In the genomic region with DNA sequence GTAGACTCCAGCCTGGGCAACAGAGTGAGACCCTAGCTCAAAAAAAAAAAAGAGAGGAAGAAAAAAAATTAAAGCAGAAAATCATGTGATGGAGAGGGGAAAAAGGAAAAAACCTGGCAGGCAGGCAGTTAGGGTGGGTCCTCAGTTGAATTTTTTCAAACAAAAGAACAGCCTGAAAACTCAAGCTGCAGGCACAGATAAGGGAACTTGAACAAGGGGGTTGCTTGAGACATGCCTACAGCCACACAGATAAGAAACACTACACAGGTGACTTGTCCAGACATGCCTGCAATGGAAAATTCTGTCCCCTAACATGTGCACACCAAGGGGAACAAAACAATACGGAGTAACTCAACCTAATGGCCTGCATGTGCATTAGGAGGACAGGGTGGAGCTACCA, we compare ENCODE assay signal across 3 cellular contexts.
TF ChIP-seq lines count a peak whose summit lies in the region.

No MANE protein-coding gene starts in this region.

TF ChIP-seq in A549, 52 proteins besides CTCF, POLR2A, EP300 and RAD21:
- no peak for TF ChIP-seq ZNF302 (CRISPR knock-in tag; IDR thresholded peaks at IDR 0.05)
- TF ChIP-seq ZFP36 (IDR thresholded peaks at IDR 0.05; ENCODE audit: borderline replicate concordance, partially characterized antibody) = peak; percentile 95
- no peak for TF ChIP-seq JUNB (IDR thresholded peaks at IDR 0.05)
- no peak for TF ChIP-seq CHD4 (IDR thresholded peaks at IDR 0.05; ENCODE audit: borderline replicate concordance)

TF ChIP-seq in HEK293, 187 proteins besides CTCF, POLR2A, EP300 and RAD21:
- TF ChIP-seq ZIC2 (tag by site-specific recombination; IDR thresholded peaks at IDR 0.05) (no peak), SETDB1 (IDR thresholded peaks at IDR 0.05; ENCODE audit: insufficient read length, low read length) (peak; percentile 93), ZFP69B (tag by site-specific recombination; IDR thresholded peaks at IDR 0.05) (no peak), ZNF2 (tag by site-specific recombination; IDR thresholded peaks at IDR 0.05) (no peak)

TF ChIP-seq in K562, 482 proteins besides CTCF, POLR2A, EP300 and RAD21 (continues in another document):
- TF ChIP-seq RAD51 (IDR thresholded peaks at IDR 0.05; ENCODE audit: borderline replicate concordance, low read depth) (peak; percentile 40; the same call in 1 of the 2 replicates), STAT5A (IDR thresholded peaks at IDR 0.05; ENCODE audit: borderline replicate concordance, low read length) (peak; percentile 42; the same call in 1 of the 2 replicates), SMAD3 (CRISPR knock-in tag; conservative IDR thresholded peaks at IDR 0.05) (no peak), TAF15 (IDR thresholded peaks at IDR 0.05; ENCODE audit: low read depth, low read length) (no peak), ZNF79 (CRISPR knock-in tag; IDR thresholded peaks at IDR 0.05; ENCODE audit: low read depth) (no peak), CCNT2 (IDR thresholded peaks at IDR 0.05; ENCODE audit: borderline replicate concordance, extremely low read depth, insufficient read length, low read depth, low read length) (peak; percentile 30), NCOA1 (IDR thresholded peaks at IDR 0.05; ENCODE audit: low read depth) (0 out of 2 replicates have a peak, but pooled peaks have one; percentile 33), FOXM1 (IDR thresholded peaks at IDR 0.05; ENCODE audit: low read depth) (peak; percentile 67; the same call in 1 of the 2 replicates), FOXM1 (CRISPR knock-in tag; IDR thresholded peaks at IDR 0.05; ENCODE audit: low read depth) (no peak), GABPA (tag; conservative IDR thresholded peaks at IDR 0.05; ENCODE audit: low read depth) (no peak), CBX3 (IDR thresholded peaks at IDR 0.05; ENCODE audit: borderline replicate concordance in 1 of 2, low read length in 2 of 2) (peak in 1 of 2 experiments; percentile 95; a peak in 2 of 3 replicates), ARNT (IDR thresholded peaks at IDR 0.05) (peak in 1 of 2 experiments; percentile 61; a peak in 2 of 4 replicates), NFIC (IDR thresholded peaks at IDR 0.05) (peak; percentile 72), ZC3H8 (IDR thresholded peaks at IDR 0.05) (0 out of 2 replicates have a peak, but pooled peaks have one; percentile 34), TEAD4 (IDR thresholded peaks at IDR 0.05; ENCODE audit: low read length) (peak; percentile 80), TEAD4 (CRISPR knock-in tag; IDR thresholded peaks at IDR 0.05; ENCODE audit: borderline replicate concordance) (no peak), HDAC3 (IDR thresholded peaks at IDR 0.05; ENCODE audit: borderline replicate concordance, partially characterized antibody) (peak; percentile 65), ZNF444 (CRISPR knock-in tag; IDR thresholded peaks at IDR 0.05) (no peak), MTA2 (IDR thresholded peaks at IDR 0.05; ENCODE audit: low read depth) (peak; percentile 86), CBFA2T3 (IDR thresholded peaks at IDR 0.05) (peak; percentile 95), NR4A1 (CRISPR knock-in tag; IDR thresholded peaks at IDR 0.05) (no peak), NR4A1 (tag; IDR thresholded peaks at IDR 0.05) (0 out of 2 replicates have a peak, but pooled peaks have one; percentile 49), NR2C1 (IDR thresholded peaks at IDR 0.05) (no peak), NR2C1 (tag; IDR thresholded peaks at IDR 0.05) (0 out of 2 replicates have a peak, but pooled peaks have one; percentile 17), TAL1 (IDR thresholded peaks at IDR 0.05) (peak; percentile 90), DMBX1 (CRISPR knock-in tag; IDR thresholded peaks at IDR 0.05; ENCODE audit: borderline replicate concordance) (peak; percentile 69), RBM14 (IDR thresholded peaks at IDR 0.05; ENCODE audit: borderline replicate concordance, insufficient read depth, low read depth, low read length) (no peak), LCOR (CRISPR knock-in tag; IDR thresholded peaks at IDR 0.05) (no peak), KLF16 (IDR thresholded peaks at IDR 0.05) (peak; percentile 57; the same call in 1 of the 2 replicates), CXXC5 (CRISPR knock-in tag; IDR thresholded peaks at IDR 0.05) (0 out of 2 replicates have a peak, but pooled peaks have one; percentile 21), RFX7 (CRISPR knock-in tag; IDR thresholded peaks at IDR 0.05) (no peak), SMARCE1 (IDR thresholded peaks at IDR 0.05) (peak; percentile 69), SLC30A9 (CRISPR knock-in tag; IDR thresholded peaks at IDR 0.05) (no peak), HNRNPUL1 (IDR thresholded peaks at IDR 0.05; ENCODE audit: low read length) (no peak)
- TF ChIP-seq, protein P1, sequence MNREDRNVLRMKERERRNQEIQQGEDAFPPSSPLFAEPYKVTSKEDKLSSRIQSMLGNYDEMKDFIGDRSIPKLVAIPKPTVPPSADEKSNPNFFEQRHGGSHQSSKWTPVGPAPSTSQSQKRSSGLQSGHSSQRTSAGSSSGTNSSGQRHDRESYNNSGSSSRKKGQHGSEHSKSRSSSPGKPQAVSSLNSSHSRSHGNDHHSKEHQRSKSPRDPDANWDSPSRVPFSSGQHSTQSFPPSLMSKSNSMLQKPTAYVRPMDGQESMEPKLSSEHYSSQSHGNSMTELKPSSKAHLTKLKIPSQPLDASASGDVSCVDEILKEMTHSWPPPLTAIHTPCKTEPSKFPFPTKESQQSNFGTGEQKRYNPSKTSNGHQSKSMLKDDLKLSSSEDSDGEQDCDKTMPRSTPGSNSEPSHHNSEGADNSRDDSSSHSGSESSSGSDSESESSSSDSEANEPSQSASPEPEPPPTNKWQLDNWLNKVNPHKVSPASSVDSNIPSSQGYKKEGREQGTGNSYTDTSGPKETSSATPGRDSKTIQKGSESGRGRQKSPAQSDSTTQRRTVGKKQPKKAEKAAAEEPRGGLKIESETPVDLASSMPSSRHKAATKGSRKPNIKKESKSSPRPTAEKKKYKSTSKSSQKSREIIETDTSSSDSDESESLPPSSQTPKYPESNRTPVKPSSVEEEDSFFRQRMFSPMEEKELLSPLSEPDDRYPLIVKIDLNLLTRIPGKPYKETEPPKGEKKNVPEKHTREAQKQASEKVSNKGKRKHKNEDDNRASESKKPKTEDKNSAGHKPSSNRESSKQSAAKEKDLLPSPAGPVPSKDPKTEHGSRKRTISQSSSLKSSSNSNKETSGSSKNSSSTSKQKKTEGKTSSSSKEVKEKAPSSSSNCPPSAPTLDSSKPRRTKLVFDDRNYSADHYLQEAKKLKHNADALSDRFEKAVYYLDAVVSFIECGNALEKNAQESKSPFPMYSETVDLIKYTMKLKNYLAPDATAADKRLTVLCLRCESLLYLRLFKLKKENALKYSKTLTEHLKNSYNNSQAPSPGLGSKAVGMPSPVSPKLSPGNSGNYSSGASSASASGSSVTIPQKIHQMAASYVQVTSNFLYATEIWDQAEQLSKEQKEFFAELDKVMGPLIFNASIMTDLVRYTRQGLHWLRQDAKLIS (CRISPR knock-in tag; IDR thresholded peaks at IDR 0.05) = no peak
- TF ChIP-seq, protein P2, sequence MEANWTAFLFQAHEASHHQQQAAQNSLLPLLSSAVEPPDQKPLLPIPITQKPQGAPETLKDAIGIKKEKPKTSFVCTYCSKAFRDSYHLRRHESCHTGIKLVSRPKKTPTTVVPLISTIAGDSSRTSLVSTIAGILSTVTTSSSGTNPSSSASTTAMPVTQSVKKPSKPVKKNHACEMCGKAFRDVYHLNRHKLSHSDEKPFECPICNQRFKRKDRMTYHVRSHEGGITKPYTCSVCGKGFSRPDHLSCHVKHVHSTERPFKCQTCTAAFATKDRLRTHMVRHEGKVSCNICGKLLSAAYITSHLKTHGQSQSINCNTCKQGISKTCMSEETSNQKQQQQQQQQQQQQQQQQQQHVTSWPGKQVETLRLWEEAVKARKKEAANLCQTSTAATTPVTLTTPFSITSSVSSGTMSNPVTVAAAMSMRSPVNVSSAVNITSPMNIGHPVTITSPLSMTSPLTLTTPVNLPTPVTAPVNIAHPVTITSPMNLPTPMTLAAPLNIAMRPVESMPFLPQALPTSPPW (CRISPR knock-in tag; IDR thresholded peaks at IDR 0.05) = peak; percentile 23; the same call in 1 of the 2 replicates
- TF ChIP-seq, protein P3, sequence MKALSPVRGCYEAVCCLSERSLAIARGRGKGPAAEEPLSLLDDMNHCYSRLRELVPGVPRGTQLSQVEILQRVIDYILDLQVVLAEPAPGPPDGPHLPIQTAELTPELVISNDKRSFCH (CRISPR knock-in tag; IDR thresholded peaks at IDR 0.05) = no peak
- TF ChIP-seq, protein P3 (tag; IDR thresholded peaks at IDR 0.05) = peak; percentile 25; the same call in 1 of the 2 replicates
- TF ChIP-seq, protein P4, sequence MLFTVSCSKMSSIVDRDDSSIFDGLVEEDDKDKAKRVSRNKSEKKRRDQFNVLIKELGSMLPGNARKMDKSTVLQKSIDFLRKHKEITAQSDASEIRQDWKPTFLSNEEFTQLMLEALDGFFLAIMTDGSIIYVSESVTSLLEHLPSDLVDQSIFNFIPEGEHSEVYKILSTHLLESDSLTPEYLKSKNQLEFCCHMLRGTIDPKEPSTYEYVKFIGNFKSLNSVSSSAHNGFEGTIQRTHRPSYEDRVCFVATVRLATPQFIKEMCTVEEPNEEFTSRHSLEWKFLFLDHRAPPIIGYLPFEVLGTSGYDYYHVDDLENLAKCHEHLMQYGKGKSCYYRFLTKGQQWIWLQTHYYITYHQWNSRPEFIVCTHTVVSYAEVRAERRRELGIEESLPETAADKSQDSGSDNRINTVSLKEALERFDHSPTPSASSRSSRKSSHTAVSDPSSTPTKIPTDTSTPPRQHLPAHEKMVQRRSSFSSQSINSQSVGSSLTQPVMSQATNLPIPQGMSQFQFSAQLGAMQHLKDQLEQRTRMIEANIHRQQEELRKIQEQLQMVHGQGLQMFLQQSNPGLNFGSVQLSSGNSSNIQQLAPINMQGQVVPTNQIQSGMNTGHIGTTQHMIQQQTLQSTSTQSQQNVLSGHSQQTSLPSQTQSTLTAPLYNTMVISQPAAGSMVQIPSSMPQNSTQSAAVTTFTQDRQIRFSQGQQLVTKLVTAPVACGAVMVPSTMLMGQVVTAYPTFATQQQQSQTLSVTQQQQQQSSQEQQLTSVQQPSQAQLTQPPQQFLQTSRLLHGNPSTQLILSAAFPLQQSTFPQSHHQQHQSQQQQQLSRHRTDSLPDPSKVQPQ (CRISPR knock-in tag; IDR thresholded peaks at IDR 0.05; ENCODE audit: borderline replicate concordance) = no peak
- TF ChIP-seq, protein P5, sequence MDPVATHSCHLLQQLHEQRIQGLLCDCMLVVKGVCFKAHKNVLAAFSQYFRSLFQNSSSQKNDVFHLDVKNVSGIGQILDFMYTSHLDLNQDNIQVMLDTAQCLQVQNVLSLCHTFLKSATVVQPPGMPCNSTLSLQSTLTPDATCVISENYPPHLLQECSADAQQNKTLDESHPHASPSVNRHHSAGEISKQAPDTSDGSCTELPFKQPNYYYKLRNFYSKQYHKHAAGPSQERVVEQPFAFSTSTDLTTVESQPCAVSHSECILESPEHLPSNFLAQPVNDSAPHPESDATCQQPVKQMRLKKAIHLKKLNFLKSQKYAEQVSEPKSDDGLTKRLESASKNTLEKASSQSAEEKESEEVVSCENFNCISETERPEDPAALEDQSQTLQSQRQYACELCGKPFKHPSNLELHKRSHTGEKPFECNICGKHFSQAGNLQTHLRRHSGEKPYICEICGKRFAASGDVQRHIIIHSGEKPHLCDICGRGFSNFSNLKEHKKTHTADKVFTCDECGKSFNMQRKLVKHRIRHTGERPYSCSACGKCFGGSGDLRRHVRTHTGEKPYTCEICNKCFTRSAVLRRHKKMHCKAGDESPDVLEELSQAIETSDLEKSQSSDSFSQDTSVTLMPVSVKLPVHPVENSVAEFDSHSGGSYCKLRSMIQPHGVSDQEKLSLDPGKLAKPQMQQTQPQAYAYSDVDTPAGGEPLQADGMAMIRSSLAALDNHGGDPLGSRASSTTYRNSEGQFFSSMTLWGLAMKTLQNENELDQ (CRISPR knock-in tag; IDR thresholded peaks at IDR 0.05; ENCODE audit: borderline replicate concordance) = no peak
- TF ChIP-seq, protein P6, sequence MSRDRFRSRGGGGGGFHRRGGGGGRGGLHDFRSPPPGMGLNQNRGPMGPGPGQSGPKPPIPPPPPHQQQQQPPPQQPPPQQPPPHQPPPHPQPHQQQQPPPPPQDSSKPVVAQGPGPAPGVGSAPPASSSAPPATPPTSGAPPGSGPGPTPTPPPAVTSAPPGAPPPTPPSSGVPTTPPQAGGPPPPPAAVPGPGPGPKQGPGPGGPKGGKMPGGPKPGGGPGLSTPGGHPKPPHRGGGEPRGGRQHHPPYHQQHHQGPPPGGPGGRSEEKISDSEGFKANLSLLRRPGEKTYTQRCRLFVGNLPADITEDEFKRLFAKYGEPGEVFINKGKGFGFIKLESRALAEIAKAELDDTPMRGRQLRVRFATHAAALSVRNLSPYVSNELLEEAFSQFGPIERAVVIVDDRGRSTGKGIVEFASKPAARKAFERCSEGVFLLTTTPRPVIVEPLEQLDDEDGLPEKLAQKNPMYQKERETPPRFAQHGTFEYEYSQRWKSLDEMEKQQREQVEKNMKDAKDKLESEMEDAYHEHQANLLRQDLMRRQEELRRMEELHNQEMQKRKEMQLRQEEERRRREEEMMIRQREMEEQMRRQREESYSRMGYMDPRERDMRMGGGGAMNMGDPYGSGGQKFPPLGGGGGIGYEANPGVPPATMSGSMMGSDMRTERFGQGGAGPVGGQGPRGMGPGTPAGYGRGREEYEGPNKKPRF (IDR thresholded peaks at IDR 0.05; ENCODE audit: low read depth, low read length) = no peak
- TF ChIP-seq, protein P7, sequence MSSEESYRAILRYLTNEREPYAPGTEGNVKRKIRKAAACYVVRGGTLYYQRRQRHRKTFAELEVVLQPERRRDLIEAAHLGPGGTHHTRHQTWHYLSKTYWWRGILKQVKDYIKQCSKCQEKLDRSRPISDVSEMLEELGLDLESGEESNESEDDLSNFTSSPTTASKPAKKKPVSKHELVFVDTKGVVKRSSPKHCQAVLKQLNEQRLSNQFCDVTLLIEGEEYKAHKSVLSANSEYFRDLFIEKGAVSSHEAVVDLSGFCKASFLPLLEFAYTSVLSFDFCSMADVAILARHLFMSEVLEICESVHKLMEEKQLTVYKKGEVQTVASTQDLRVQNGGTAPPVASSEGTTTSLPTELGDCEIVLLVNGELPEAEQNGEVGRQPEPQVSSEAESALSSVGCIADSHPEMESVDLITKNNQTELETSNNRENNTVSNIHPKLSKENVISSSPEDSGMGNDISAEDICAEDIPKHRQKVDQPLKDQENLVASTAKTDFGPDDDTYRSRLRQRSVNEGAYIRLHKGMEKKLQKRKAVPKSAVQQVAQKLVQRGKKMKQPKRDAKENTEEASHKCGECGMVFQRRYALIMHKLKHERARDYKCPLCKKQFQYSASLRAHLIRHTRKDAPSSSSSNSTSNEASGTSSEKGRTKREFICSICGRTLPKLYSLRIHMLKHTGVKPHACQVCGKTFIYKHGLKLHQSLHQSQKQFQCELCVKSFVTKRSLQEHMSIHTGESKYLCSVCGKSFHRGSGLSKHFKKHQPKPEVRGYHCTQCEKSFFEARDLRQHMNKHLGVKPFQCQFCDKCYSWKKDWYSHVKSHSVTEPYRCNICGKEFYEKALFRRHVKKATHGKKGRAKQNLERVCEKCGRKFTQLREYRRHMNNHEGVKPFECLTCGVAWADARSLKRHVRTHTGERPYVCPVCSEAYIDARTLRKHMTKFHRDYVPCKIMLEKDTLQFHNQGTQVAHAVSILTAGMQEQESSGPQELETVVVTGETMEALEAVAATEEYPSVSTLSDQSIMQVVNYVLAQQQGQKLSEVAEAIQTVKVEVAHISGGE (CRISPR knock-in tag; IDR thresholded peaks at IDR 0.05) = peak in 1 of 3 experiments; percentile 18; a peak in 1 of 6 replicates
